ENCODE assay signal across 8 cellular contexts in genomic region chr5:176536902-176537607, GRCh38. TPM values are rescaled to one million over a fixed set of nuclear protein-coding genes. Genes with fewer than 3 reads are reported as not detected.
DNase-seq lines count a peak whose midpoint lies in the region; ATAC-seq and TF ChIP-seq lines count a peak whose summit lies in the region.

Gene RNF44, minus strand, starts transcription at chr5:176537402. Its CDS starts 4,930 bp downstream, at chr5:176532472.

- H3K23me2 ChIP-seq in H9 (ENCODE audit: insufficient read length, low read depth, low read length, poor library complexity, severe bottlenecking), result peaks cover 11% of the 10 kb centered on the region

- H3K4me3 ChIP-seq in fibroblast of pulmonary artery (replicated peaks; ENCODE audit: low read depth, low read length), result peak within 1 kb of the TSS; percentile 99

- H3K27me3 Mint-ChIP-seq in H9 (ENCODE audit: low read depth), result peaks cover 1% of the 10 kb centered on the region; the same call in 1 of the 2 replicates
- H3K27me3 Mint-ChIP-seq in natural killer cell treated with Interleukin-12 subunit alpha and Interleukin-12 subunit beta and Interleukin-15 and Interleukin-18, amount 100 ng/mL, for 72 hours, result no peaks in the 10 kb centered on the region

- H3K27ac ChIP-seq in H9 (ENCODE audit: insufficient read length, low read depth, low read length), result peak within 1 kb of the TSS; percentile 85

- H3K4me2 ChIP-seq in H9 (ENCODE audit: insufficient read depth, insufficient read length, low read length), result peak within 1 kb of the TSS; percentile 44

- H2BK12ac ChIP-seq in H9 (ENCODE audit: insufficient read length, low read depth, low read length), result peak within 1 kb of the TSS; percentile 96

- peak within 1 kb of the TSS; percentile 97 for H3K9ac ChIP-seq in H9 (ENCODE audit: extremely low read depth, insufficient read length, low read length)

- peaks cover 38% of the 10 kb centered on the region for H3K79me2 ChIP-seq in H9 (ENCODE audit: insufficient read depth, low read length)

- H4K8ac ChIP-seq in H9 (replicated peaks; ENCODE audit: insufficient read length, low read depth, low read length), result peak within 1 kb of the TSS; percentile 30

- peak within 1 kb of the TSS; percentile 93 for H2BK120ac ChIP-seq in H9 (ENCODE audit: low read depth, low read length, poor library complexity, severe bottlenecking)

- H3K9me3 Mint-ChIP-seq in H9, result no peaks in the 10 kb centered on the region
- no peaks in the 10 kb centered on the region for H3K9me3 Mint-ChIP-seq in natural killer cell treated with Interleukin-12 subunit alpha and Interleukin-12 subunit beta and Interleukin-15 and Interleukin-18, amount 100 ng/mL, for 72 hours

- H3K27ac Mint-ChIP-seq in H9, result peak within 1 kb of the TSS; percentile 99 to 100 (median 99)
- H3K27ac Mint-ChIP-seq in natural killer cell treated with Interleukin-12 subunit alpha and Interleukin-12 subunit beta and Interleukin-15 and Interleukin-18, amount 100 ng/mL, for 72 hours, result peak within 1 kb of the TSS; percentile 95 to 99

- H3K4ac ChIP-seq in H9 (ENCODE audit: low read depth, low read length), result peak within 1 kb of the TSS; percentile 98

- H3K27me3 ChIP-seq in H9 (ENCODE audit: insufficient read depth, low read length), result no peaks in the 10 kb centered on the region

- H4K20me1 ChIP-seq in H9 (ENCODE audit: control insufficient read depth, insufficient read depth, insufficient read length), result peaks cover 2% of the 10 kb centered on the region

- H3K4me3 Mint-ChIP-seq in H9, result peak within 1 kb of the TSS; percentile 92 to 99
- H3K4me3 Mint-ChIP-seq in natural killer cell treated with Interleukin-12 subunit alpha and Interleukin-12 subunit beta and Interleukin-15 and Interleukin-18, amount 100 ng/mL, for 72 hours, result peak within 1 kb of the TSS; percentile 93

- peaks cover 3% of the 10 kb centered on the region for H3K79me1 ChIP-seq in H9 (ENCODE audit: insufficient read depth, low read depth, low read length, poor library complexity, severe bottlenecking)

- peak within 1 kb of the TSS; percentile 99 for H3K14ac ChIP-seq in H9 (ENCODE audit: insufficient read depth, low read length)

- no peak within 1 kb of the TSS for H3K23ac ChIP-seq in H9 (ENCODE audit: insufficient read length, low read depth, low read length)

- peak; percentile 80 to 86 for ATAC-seq in natural killer cell treated with Interleukin-12 subunit alpha and Interleukin-12 subunit beta and Interleukin-15 and Interleukin-18, amount 100 ng/mL, for 72 hours

- H2BK20ac ChIP-seq in H9 (ENCODE audit: low read depth, low read length, poor library complexity, severe bottlenecking), result peak within 1 kb of the TSS; percentile 49

- H3K36me3 Mint-ChIP-seq in H9 (ENCODE audit: insufficient read depth in 1 of 3, low read depth in 3 of 3), result peaks cover 13 to 32% (median 32%) of the 10 kb centered on the region in 3 experiments
- no peaks in the 10 kb centered on the region for H3K36me3 Mint-ChIP-seq in natural killer cell treated with Interleukin-12 subunit alpha and Interleukin-12 subunit beta and Interleukin-15 and Interleukin-18, amount 100 ng/mL, for 72 hours

- peak; percentile 47 for TF ChIP-seq POLR2A in Raji (IDR thresholded peaks at IDR 0.05; ENCODE audit: insufficient read depth, low read depth, low read length)

- H2AK5ac ChIP-seq in H9 (ENCODE audit: insufficient read length, low read length), result peak within 1 kb of the TSS; percentile 57

- peaks cover 60 to 65% of the 10 kb centered on the region in 2 experiments for H3K4me1 Mint-ChIP-seq in H9
- peaks cover 61 to 67% of the 10 kb centered on the region in 2 donors for H3K4me1 Mint-ChIP-seq in natural killer cell treated with Interleukin-12 subunit alpha and Interleukin-12 subunit beta and Interleukin-15 and Interleukin-18, amount 100 ng/mL, for 72 hours (ENCODE audit: low read depth in 2 of 2)

- peak within 1 kb of the TSS; percentile 99 for H4K91ac ChIP-seq in H9 (ENCODE audit: insufficient read length, low read depth, low read length)

- H3K56ac ChIP-seq in H9 (ENCODE audit: insufficient read length, low read depth, low read length), result no peak within 1 kb of the TSS

- H3K18ac ChIP-seq in H9 (ENCODE audit: insufficient read length, low read depth, low read length), result peak within 1 kb of the TSS; percentile 98

- H3T11ph ChIP-seq in H9 (ENCODE audit: low read length), result peak within 1 kb of the TSS; percentile 73

- no peak within 1 kb of the TSS for H2BK15ac ChIP-seq in H9 (ENCODE audit: low read depth, low read length)

- peak within 1 kb of the TSS; percentile 95 for H2BK5ac ChIP-seq in H9 (ENCODE audit: insufficient read length, low read length)

- no peak within 1 kb of the TSS for H2AFZ ChIP-seq in H9 (ENCODE audit: low read length)

- peak within 1 kb of the TSS; percentile 96 for H4K5ac ChIP-seq in H9 (ENCODE audit: insufficient read length, low read depth, low read length)

- TF ChIP-seq CTCF in H9 (conservative IDR thresholded peaks at IDR 0.05) (no peak), fibroblast of pulmonary artery (IDR thresholded peaks at IDR 0.05; ENCODE audit: low read length, missing control alignments) (no peak)

- DNase-seq in ELR (ENCODE audit: low read depth) (peak; percentile 97), H9 (peak; percentile 98), M059J (ENCODE audit: low read depth) (peak; percentile 96), fibroblast of pulmonary artery (ENCODE audit: low read depth) (peak; percentile 98)
- peak; percentile 97 for DNase-seq in activated T-helper 9 cell treated with anti-CD3 and anti-CD28 coated beads, Interleukin-2, amount 50 U/mL, for 16 hours (ENCODE audit: low read depth)
- DNase-seq in natural killer cell treated with Interleukin-12 subunit alpha and Interleukin-12 subunit beta and Interleukin-15 and Interleukin-18, amount 100 ng/mL, for 72 hours (ENCODE audit: low spot score), result peak; percentile 98
- peak; percentile 95 for DNase-seq in stimulated activated naive CD4-positive, alpha-beta T cell treated with Interleukin-2 at 50 U/mL for 16 hours (lab: John Stamatoyannopoulos, UW)

- H3K9me3 ChIP-seq in H9 (ENCODE audit: control insufficient read depth, low read depth, low read length), result no peaks in the 10 kb centered on the region

- WGBS in H9 (ENCODE audit: extremely low coverage, insufficient read length, low lambda C conversion rate), result no CpG with 5 or more reads among the region's 65 CpGs

- H3K4me1 ChIP-seq in H9 (ENCODE audit: insufficient read depth, low read length), result peaks cover 12% of the 10 kb centered on the region; the same call in 1 of the 2 replicates

RNA-seq across cellular contexts. Expression of gene RNF44, which starts in this region (rescaled TPM):
- 172 and 175 TPM in 2 replicates for total RNA-seq in H9 (2021)
- total RNA-seq in M059J (2014; rRNA removed; shearing (Covaris generic)), result 1.6 and 3.5 TPM in 2 replicates
- 10 to 100 TPM; 58.1 to 76.3 TPM for total RNA-seq in natural killer cell treated with Interleukin-12 subunit alpha and Interleukin-12 subunit beta and Interleukin-15 and Interleukin-18, amount 100 ng/mL, for 72 hours

Comparison
In these comparisons a context has a peak if more than half of its experiments do, and no peak if none do; other contexts are left out.
1. Peak in every context shown above with its lines: DNase-seq, ATAC-seq, H3K4me3 ChIP-seq and H3K27ac ChIP-seq.
2. RNA of gene RNF44 (total RNA-seq): 172 to 175 TPM in H9 and 58.1 to 76.3 TPM in natural killer cell treated with Interleukin-12 subunit alpha and Interleukin-12 subunit beta and Interleukin-15 and Interleukin-18, amount 100 ng/mL, for 72 hours; 1.6 to 3.5 TPM in M059J; every median in the first group is over 10 times any median in the second.